16 cellular contexts compared by ENCODE assay signal in genomic region chr5:76457685-76458491, GRCh38. TPM values are rescaled to one million over a fixed set of nuclear protein-coding genes. Genes with fewer than 3 reads are reported as not detected.
DNase-seq lines count a peak whose midpoint lies in the region; ATAC-seq and TF ChIP-seq lines count a peak whose summit lies in the region.
"Had no signal": no experiment of that assay in that cellular context is flagged by ENCODE, and none has a peak within 500 bp of the region (broad histone marks: within the 10 kb centered on the region; RNA-seq: fewer than 3 reads in every experiment).

No MANE protein-coding gene starts in this region.

- no peak overlapping the region for H3K4me3 ChIP-seq in Caco-2 (ENCODE audit: low read depth, low read length)
- H3K4me3 ChIP-seq in NB4 (ENCODE audit: low read depth, low read length): no peak overlapping the region
- no peak overlapping the region for H3K4me3 ChIP-seq in body of pancreas
- H3K4me3 ChIP-seq in mucosa of rectum (ENCODE audit: low read length in 2 of 2): no peak overlapping the region
- no peak overlapping the region for H3K4me3 ChIP-seq in WERI-Rb-1 (ENCODE audit: low read depth, low read length)
- no peak overlapping the region for H3K4me3 ChIP-seq in OCI-LY7 (ENCODE audit: low read depth, low read length, poor library complexity, severe bottlenecking)
- H3K4me3 ChIP-seq: breast epithelium, gastrocnemius medialis, upper lobe of left lung had no signal

- TF ChIP-seq POLR2A in NB4 (IDR thresholded peaks at IDR 0.05; ENCODE audit: extremely low read depth, insufficient read length): no peak
- TF ChIP-seq POLR2A in body of pancreas (IDR thresholded peaks at IDR 0.05): no peak

- H3K9me3 ChIP-seq in Caco-2 (no peaks in the 10 kb centered on the region), body of pancreas (no peaks in the 10 kb centered on the region), mucosa of rectum (ENCODE audit: control insufficient read depth in 2 of 2, low read length in 2 of 2) (no peaks in the 10 kb centered on the region), WERI-Rb-1 (ENCODE audit: severe bottlenecking) (no peaks in the 10 kb centered on the region), OCI-LY7 (ENCODE audit: low read length) (no peaks in the 10 kb centered on the region)
- H3K9me3 ChIP-seq: breast epithelium, gastrocnemius medialis, upper lobe of left lung had no signal

- H3K9ac ChIP-seq in mucosa of rectum (ENCODE audit: low read depth in 1 of 2, low read length in 2 of 2): no peak overlapping the region

- H3K4me1 ChIP-seq in Caco-2: peaks cover 46% of the 10 kb centered on the region
- H3K4me1 ChIP-seq in body of pancreas: peaks cover 48% of the 10 kb centered on the region
- peaks cover 14 to 31% of the 10 kb centered on the region in 2 donors for H3K4me1 ChIP-seq in mucosa of rectum (ENCODE audit: control insufficient read depth in 2 of 2, insufficient read depth in 2 of 2, low read length in 2 of 2)
- H3K4me1 ChIP-seq in OCI-LY7 (ENCODE audit: insufficient read depth, low read length, poor library complexity, severe bottlenecking): no peaks in the 10 kb centered on the region
- H3K4me1 ChIP-seq: breast epithelium, gastrocnemius medialis had no signal

- H3K9me3 Mint-ChIP-seq in Caco-2 (ENCODE audit: unreplicated experiment): peaks cover 9% of the 10 kb centered on the region
- H3K9me3 Mint-ChIP-seq: T-helper 1 cell treated with Interleukin-12 subunit alpha and Interleukin-12 subunit beta and Interleukin-4 antibody, amounts not matched to agents 30 μg/mL and 1 μg/mL, for 36 hours had no signal

- CTCF ChIA-PET in Caco-2 (lab: Charles Lee) (interaction anchor here (0.6 to 0.8 kb wide), 2 partner anchors 79 to 87 kb away, joined by 3 to 4 read pairs; no protein-coding TSS in a partner anchor), OCI-LY7 (lab: Charles Lee; ENCODE audit: unreplicated experiment) (no interaction called here)

- no peak overlapping the region for H2AFZ ChIP-seq in OCI-LY7 (ENCODE audit: low read length)

- H3K4me3 Mint-ChIP-seq in Caco-2 (ENCODE audit: unreplicated experiment): no peak overlapping the region
- H3K4me3 Mint-ChIP-seq: T-helper 1 cell treated with Interleukin-12 subunit alpha and Interleukin-12 subunit beta and Interleukin-4 antibody, amounts not matched to agents 30 μg/mL and 1 μg/mL, for 36 hours had no signal

- no peaks in the 10 kb centered on the region for H3K79me2 ChIP-seq in OCI-LY7 (ENCODE audit: insufficient read depth, low read depth, low read length)

- TF ChIP-seq CTCF in Caco-2 (IDR thresholded peaks at IDR 0.05; ENCODE audit: insufficient read depth in 1 of 2, low read depth in 1 of 2, low read length in 1 of 2, severe bottlenecking in 1 of 2, unreplicated experiment in 1 of 2) (no peak), NB4 (IDR thresholded peaks at IDR 0.05; ENCODE audit: low read depth, low read length) (no peak), body of pancreas (IDR thresholded peaks at IDR 0.05) (no peak), WERI-Rb-1 (IDR thresholded peaks at IDR 0.05; ENCODE audit: low read depth, low read length) (no peak), OCI-LY7 (conservative IDR thresholded peaks at IDR 0.05; ENCODE audit: low read length) (no peak)

- intact Hi-C loops in Caco-2 (cut with micrococcal nuclease; ENCODE audit: unreplicated experiment): loop anchor here (1.0 kb wide), 1 partner anchor 56 kb away; no protein-coding TSS in a partner anchor
- intact Hi-C loops in body of pancreas (cut with DNase I): no loop called here
- intact Hi-C loops in OCI-LY7 (cut with micrococcal nuclease; ENCODE audit: unreplicated experiment): no loop called here

- DNase-seq in Caco-2: peak in 1 of 2 experiments; percentile 46
- peak; percentile 33 for DNase-seq in NB4 (ENCODE audit: low read depth)
- DNase-seq in body of pancreas: peak in 2 of 4 donors; percentile 15 to 26
- no peak for DNase-seq in NCI-H1105 (lab: John Stamatoyannopoulos, UW)
- no peak for DNase-seq in NCI-H2227 (lab: John Stamatoyannopoulos, UW; ENCODE audit: unreplicated experiment)
- no peak for DNase-seq in WERI-Rb-1
- DNase-seq in OCI-LY7 (ENCODE audit: low spot score): no peak
- DNase-seq: activated CD4-positive, alpha-beta T cell treated with anti-CD3 and anti-CD28 coated beads, Interleukin-2, amount 50 U/mL, for 48 hours; effector memory CD4-positive, alpha-beta T cell; gastrocnemius medialis; NCI-H1436 treated with DMSO at 0.1 percent for 48 hours; NCI-H524 had no signal

- WGBS in body of pancreas, 2 donors: 33 to 36% methylated on average over 4 of the region's 4 CpGs

- H3K36me3 Mint-ChIP-seq in Caco-2 (ENCODE audit: insufficient read depth, unreplicated experiment): peaks cover 21% of the 10 kb centered on the region

- H3K27me3 Mint-ChIP-seq in Caco-2 (ENCODE audit: insufficient read depth, unreplicated experiment): no peaks in the 10 kb centered on the region

- H3K27ac ChIP-seq in body of pancreas (peak overlapping the region; percentile 9 to 68 (median 50)), mucosa of rectum (ENCODE audit: low read depth in 2 of 2, low read length in 2 of 2) (peak overlapping the region; percentile 15 to 63), WERI-Rb-1 (no peak overlapping the region), OCI-LY7 (ENCODE audit: low read depth, low read length, poor library complexity, severe bottlenecking) (no peak overlapping the region)
- H3K27ac ChIP-seq: breast epithelium, gastrocnemius medialis, upper lobe of left lung had no signal

- H3K9me2 ChIP-seq in OCI-LY7 (ENCODE audit: insufficient read depth, low read length): no peaks in the 10 kb centered on the region

- POLR2A ChIA-PET in Caco-2 (lab: Charles Lee) (interaction anchor here (0.6 kb wide), 1 partner anchor 1830 kb away, joined by 6 read pairs; no protein-coding TSS in a partner anchor), OCI-LY7 (lab: Charles Lee) (interaction anchor here (0.5 kb wide), 1 partner anchor 56 kb away, joined by 4 read pairs; no protein-coding TSS in a partner anchor)

- ATAC-seq in body of pancreas: peak; percentile 80
- ATAC-seq: gastrocnemius medialis had no signal

- BruUV-seq in Caco-2 (replicated peaks; lab: Mats Ljungman, UMichigan) (no TSS peak), OCI-LY7 (replicated peaks; lab: Mats Ljungman, UMichigan) (no TSS peak)

- H3K27ac Mint-ChIP-seq in Caco-2 (ENCODE audit: unreplicated experiment): peak overlapping the region; percentile 72
- H3K27ac Mint-ChIP-seq: T-helper 1 cell treated with Interleukin-12 subunit alpha and Interleukin-12 subunit beta and Interleukin-4 antibody, amounts not matched to agents 30 μg/mL and 1 μg/mL, for 36 hours had no signal

- no peak overlapping the region for H3K4me2 ChIP-seq in OCI-LY7 (ENCODE audit: low read length)

- H3K36me3 ChIP-seq in Caco-2 (ENCODE audit: control insufficient read depth, insufficient read depth, low read length) (no peaks in the 10 kb centered on the region; the same call in 1 of the 2 replicates), body of pancreas (replicated peaks in 1 of 2; ENCODE audit: insufficient read depth in 1 of 2, low read depth in 2 of 2) (no peaks in the 10 kb centered on the region), mucosa of rectum (ENCODE audit: control insufficient read depth in 2 of 2, insufficient read depth in 2 of 2, low read length in 2 of 2) (no peaks in the 10 kb centered on the region), WERI-Rb-1 (no peaks in the 10 kb centered on the region), OCI-LY7 (ENCODE audit: insufficient read depth, low read length) (peaks cover 15% of the 10 kb centered on the region)
- H3K36me3 ChIP-seq: breast epithelium, gastrocnemius medialis, upper lobe of left lung had no signal

- no peaks in the 10 kb centered on the region for H4K20me1 ChIP-seq in OCI-LY7 (ENCODE audit: insufficient read depth, low read length)

- H3K27me3 ChIP-seq in Caco-2 (replicated peaks; ENCODE audit: control insufficient read depth, insufficient read depth, low read length) (no peaks in the 10 kb centered on the region), body of pancreas (no peaks in the 10 kb centered on the region), mucosa of rectum (ENCODE audit: control insufficient read depth in 2 of 2, insufficient read depth in 2 of 2, low read length in 2 of 2) (no peaks in the 10 kb centered on the region), WERI-Rb-1 (ENCODE audit: insufficient read depth, low read depth, severe bottlenecking) (no peaks in the 10 kb centered on the region)
- H3K27me3 ChIP-seq: breast epithelium, gastrocnemius medialis, upper lobe of left lung had no signal

- H3K4me1 Mint-ChIP-seq in Caco-2 (ENCODE audit: low read depth, unreplicated experiment): peaks cover 33% of the 10 kb centered on the region

RNA-seq across cellular contexts. Expression of gene IQGAP2, which starts 54.8 kb away (rescaled TPM):
- total RNA-seq in Caco-2 (2022): 85.6 and 89.4 TPM in 2 replicates
- 10 to 100 TPM; 41.2 to 49.5 TPM for total RNA-seq in body of pancreas
- 30.0 and 49.9 TPM in 2 replicates for total RNA-seq in OCI-LY7 (2014; rRNA removed; shearing (Covaris generic))
- total RNA-seq in OCI-LY7 (2022): 48.7 and 50.2 TPM in 2 replicates

Comparison
In these comparisons a context has a peak if more than half of its experiments do, and no peak if none do; other contexts are left out.
1. H3K27ac ChIP-seq: peak in body of pancreas (4 of 4) and mucosa of rectum (2 of 2); none in WERI-Rb-1 (single experiment) and OCI-LY7 (single experiment).